17 cellular contexts compared by ENCODE assay signal in the genomic region with DNA sequence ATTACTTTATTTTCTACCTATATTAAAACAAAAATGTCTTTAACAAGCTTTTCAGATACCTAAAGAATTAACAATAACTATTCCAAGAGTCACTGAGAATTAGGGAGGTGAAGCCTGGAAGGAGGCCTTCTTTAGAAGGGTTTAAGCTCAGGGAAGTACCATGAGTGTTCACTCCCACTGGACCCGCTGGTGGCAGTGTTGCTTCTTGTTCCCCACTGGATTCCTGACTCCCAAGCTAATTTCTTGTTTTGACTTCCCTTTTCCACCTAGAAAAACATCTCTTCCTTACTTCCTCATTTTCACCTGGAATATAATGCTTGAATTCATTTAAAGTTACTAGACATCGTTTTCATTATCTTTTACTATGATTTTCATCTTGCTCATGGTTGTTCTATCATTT.
DNase-seq lines count a peak whose midpoint lies in the region; ATAC-seq and TF ChIP-seq lines count a peak whose summit lies in the region.
"Had no signal": no experiment of that assay in that cellular context is flagged by ENCODE, and none has a peak within 500 bp of the region (broad histone marks: within the 10 kb centered on the region; RNA-seq: fewer than 3 reads in every experiment).

No MANE protein-coding gene starts in this region.

- H3K27ac ChIP-seq in ascending aorta (peak overlapping the region; percentile 27 to 53), right lobe of liver (no peak overlapping the region)
- H3K27ac ChIP-seq: transverse colon had no signal

- no peak overlapping the region for H3K27ac Mint-ChIP-seq in activated naive CD4-positive, alpha-beta T cell treated with anti-CD3 and anti-CD28 coated beads, Interleukin-2, amount 50 U/mL, for 72 hours
- H3K27ac Mint-ChIP-seq: activated CD8-positive, alpha-beta T cell treated with anti-CD3 and anti-CD28 coated beads, Interleukin-2, amount 10 ng/mL, durations not matched to agents 7 days and 5 days; dendritic cell treated with granulocyte-macrophage colony-stimulating factor and Interleukin-4, amounts not matched to agents 40 ng/mL and 50 ng/mL, for 4 days had no signal

- peaks cover 0 to 5% of the 10 kb centered on the region in 2 donors for H3K9me3 Mint-ChIP-seq in activated naive CD4-positive, alpha-beta T cell treated with anti-CD3 and anti-CD28 coated beads, Interleukin-2, amount 50 U/mL, for 72 hours
- H3K9me3 Mint-ChIP-seq: dendritic cell treated with granulocyte-macrophage colony-stimulating factor and Interleukin-4, amounts not matched to agents 40 ng/mL and 50 ng/mL, for 4 days had no signal

- in situ Hi-C loops in KBM-7 (cut with MboI; ENCODE audit: low pct_unique_long_range_greater_than_20kb, low sequenced_read_pairs): no loop called here

- DNase-seq in DMS153 (lab: John Stamatoyannopoulos, UW) (peak; percentile 27), DMS153 treated with DMSO at 0.1 percent for 48 hours (lab: John Stamatoyannopoulos, UW; ENCODE audit: unreplicated experiment) (no peak), KBM-7 (peak; percentile 48), ascending aorta (ENCODE audit: low spot score in 2 of 2) (no peak), right lobe of liver (peak in 1 of 3 donors; percentile 43), NCI-H1694 treated with DMSO at 0.1 percent for 48 hours (lab: John Stamatoyannopoulos, UW) (no peak)
- no peak for DNase-seq in activated naive CD4-positive, alpha-beta T cell treated with anti-CD3 and anti-CD28 coated beads, Interleukin-2, amount 50 U/mL, for 72 hours (ENCODE audit: low spot score in 2 of 2)
- DNase-seq: activated CD8-positive, alpha-beta T cell treated with anti-CD3 and anti-CD28 coated beads, Interleukin-2, amount 10 ng/mL, durations not matched to agents 7 days and 5 days; activated effector memory CD4-positive, alpha-beta T cell treated with Interleukin-2 at 50 U/mL for 16 hours; anterior cingulate cortex; NCI-H2107; stimulated activated CD4-positive, alpha-beta T cell treated with anti-CD3 and anti-CD28 coated beads, Interleukin-4, amount 100 ng/mL, for 24 hours; transverse colon had no signal

- 82% methylated on average over 2 of the region's 2 CpGs for WGBS in right lobe of liver (ENCODE audit: insufficient coverage, low coverage, low lambda C conversion rate, missing lambda C conversion rate)

- peaks cover 0 to 3% of the 10 kb centered on the region in 2 donors for H3K4me1 ChIP-seq in ascending aorta
- H3K4me1 ChIP-seq in right lobe of liver: no peaks in the 10 kb centered on the region
- H3K4me1 ChIP-seq: HAP-1, transverse colon had no signal

- peak; percentile 44 to 76 (median 64) for ATAC-seq in right lobe of liver
- ATAC-seq in activated naive CD4-positive, alpha-beta T cell treated with anti-CD3 and anti-CD28 coated beads, Interleukin-2, amount 50 U/mL, for 72 hours: no peak
- ATAC-seq in HG03378 (IDR thresholded peaks at IDR 0.05; ENCODE audit: unreplicated experiment): no peak
- ATAC-seq: activated CD8-positive, alpha-beta T cell treated with anti-CD3 and anti-CD28 coated beads, Interleukin-2, amount 10 ng/mL, durations not matched to agents 7 days and 5 days; right cardiac atrium had no signal

- H3K9me3 ChIP-seq in ascending aorta (no peaks in the 10 kb centered on the region), right lobe of liver (no peaks in the 10 kb centered on the region)
- H3K9me3 ChIP-seq: HAP-1, transverse colon had no signal

- no peaks in the 10 kb centered on the region for H3K36me3 Mint-ChIP-seq in activated naive CD4-positive, alpha-beta T cell treated with anti-CD3 and anti-CD28 coated beads, Interleukin-2, amount 50 U/mL, for 72 hours

- no peak for TF ChIP-seq POLR2A in right lobe of liver (IDR thresholded peaks at IDR 0.05)

- H3K36me3 ChIP-seq in ascending aorta (peaks cover 0 to 6% of the 10 kb centered on the region in 2 donors), right lobe of liver (no peaks in the 10 kb centered on the region)
- H3K36me3 ChIP-seq: HAP-1, transverse colon had no signal

- intact Hi-C loops in ascending aorta (cut with DNase I) (no loop called here), right lobe of liver (cut with DNase I) (no loop called here)

- TF ChIP-seq CTCF in ascending aorta (IDR thresholded peaks at IDR 0.05) (no peak), right lobe of liver (IDR thresholded peaks at IDR 0.05) (peak; percentile 15 to 38 (median 21))

- H3K4me3 ChIP-seq in ascending aorta (no peak overlapping the region), right lobe of liver (no peak overlapping the region)
- H3K4me3 ChIP-seq: HAP-1, transverse colon had no signal

- H3K27me3 ChIP-seq in ascending aorta: no peaks in the 10 kb centered on the region
- H3K27me3 ChIP-seq in right lobe of liver: no peaks in the 10 kb centered on the region
- H3K27me3 ChIP-seq: transverse colon had no signal

Comparison
In these comparisons a context has a peak if more than half of its experiments do, and no peak if none do; other contexts are left out.
1. DNase-seq: peak in DMS153 (single experiment) and KBM-7 (single experiment); none in DMS153 treated with DMSO at 0.1 percent for 48 hours (single experiment), ascending aorta (0 of 2), activated naive CD4-positive, alpha-beta T cell treated with anti-CD3 and anti-CD28 coated beads, Interleukin-2, amount 50 U/mL, for 72 hours (0 of 2) and NCI-H1694 treated with DMSO at 0.1 percent for 48 hours (single experiment).
2. H3K27ac ChIP-seq: peak in ascending aorta (2 of 2); none in right lobe of liver (0 of 3).
3. CTCF ChIP-seq: peak in right lobe of liver (4 of 4); none in ascending aorta (0 of 3).
4. ATAC-seq: peak in right lobe of liver (4 of 4); none in activated naive CD4-positive, alpha-beta T cell treated with anti-CD3 and anti-CD28 coated beads, Interleukin-2, amount 50 U/mL, for 72 hours (0 of 2) and HG03378 (single experiment).